ENCODE assay signal across 8 cellular contexts in the genomic region with DNA sequence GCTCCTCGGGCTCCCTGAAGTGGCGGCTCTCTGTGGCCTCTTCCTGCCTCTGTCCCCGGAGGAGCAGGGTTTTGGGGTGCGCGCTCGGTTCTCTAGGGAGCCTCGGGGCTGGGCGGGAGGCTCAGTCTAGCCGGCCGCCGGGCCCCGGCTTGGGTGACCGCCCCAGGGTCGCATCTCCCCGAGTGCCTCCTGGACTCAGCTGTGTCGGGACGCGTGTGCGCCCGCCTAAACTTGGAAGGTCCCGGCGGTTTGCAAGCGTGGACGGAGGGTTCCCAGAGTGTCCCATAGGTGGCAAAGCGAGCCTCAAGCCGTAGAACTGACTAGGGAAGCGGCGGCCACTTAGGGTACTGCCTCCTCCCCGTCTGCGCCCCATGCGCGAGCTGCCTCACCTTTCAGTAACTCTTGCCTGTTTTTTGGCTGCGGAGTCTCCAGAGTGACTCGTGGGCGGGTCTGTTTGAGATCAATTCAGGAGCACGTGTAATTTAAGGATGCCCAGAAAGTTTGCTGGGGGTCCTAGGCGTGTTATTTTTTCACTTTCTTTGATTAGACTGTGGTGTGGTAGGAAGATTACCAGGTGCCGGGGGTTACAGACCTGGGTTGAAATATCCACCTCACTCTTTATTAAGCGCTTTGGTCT. TPM values are rescaled to one million over a fixed set of nuclear protein-coding genes. Genes with fewer than 3 reads are reported as not detected.
DNase-seq lines count a peak whose midpoint lies in the region; ATAC-seq and TF ChIP-seq lines count a peak whose summit lies in the region.

No MANE protein-coding gene starts in this region.

- TF ChIP-seq CTCF in AG10803 (conservative IDR thresholded peaks at IDR 0.05; ENCODE audit: low read length) (peak; percentile 61), lower leg skin (IDR thresholded peaks at IDR 0.05) (no peak)

- peak overlapping the region; percentile 96 for H3K4me3 ChIP-seq in AG10803 (ENCODE audit: low read length)
- peak overlapping the region; percentile 69 for H3K4me3 ChIP-seq in lower leg skin (ENCODE audit: low read depth, poor library complexity, severe bottlenecking)

- peak; percentile 37 for ATAC-seq in GM18870 (IDR thresholded peaks at IDR 0.05; ENCODE audit: unreplicated experiment)
- peak; percentile 61 for ATAC-seq in HG03135 (IDR thresholded peaks at IDR 0.05; ENCODE audit: unreplicated experiment)

- 1% methylated on average over 38 to 39 of the region's 39 CpGs for WGBS in lower leg skin, 2 donors

- intact Hi-C loops in lower leg skin (cut with DNase I; ENCODE audit: low total_unique reads) = no loop called here

- no peak for TF ChIP-seq POLR2A in lower leg skin (IDR thresholded peaks at IDR 0.05)

- DNase-seq in AG10803 (ENCODE audit: low read depth) (peak; percentile 73), NCI-H446 treated with DMSO at 0.1 percent for 48 hours (lab: John Stamatoyannopoulos, UW) (peak; percentile 28), dermis blood vessel endothelial cell (peak; percentile 89), lower leg skin (ENCODE audit: low spot score in 2 of 2) (peak; percentile 56 to 91)
- peak; percentile 60 for DNase-seq in activated CD4-positive, alpha-beta T cell treated with anti-CD3 and anti-CD28 coated beads, Interleukin-2, amount 50 U/mL, for 1 hour
- DNase-seq in stimulated activated CD4-positive, alpha-beta T cell treated with anti-CD3 and anti-CD28 coated beads, Interleukin-4, amount 100 ng/mL, for 48 hours (ENCODE audit: low read depth in 2 of 2) = peak; percentile 63 to 65

RNA-seq across cellular contexts. Expression of gene ACTL6A, which starts 0.7 kb away (rescaled TPM):
- total RNA-seq in dermis blood vessel endothelial cell (73.7 and 75.9 TPM in 2 replicates), lower leg skin (10 to 100 TPM; 34.1 to 67.3 (median 48.7) TPM)

RNA-seq across cellular contexts. Expression of gene MRPL47, which starts 41.0 kb away (rescaled TPM):
- total RNA-seq in dermis blood vessel endothelial cell = 30.1 and 36.1 TPM in 2 replicates
- total RNA-seq in lower leg skin = 10 to 100 TPM; 10.5 to 19.7 (median 15.7) TPM

RNA-seq across cellular contexts. Expression of gene NDUFB5, which starts 41.2 kb away (rescaled TPM):
- 92.3 and 152 TPM in 2 replicates for total RNA-seq in dermis blood vessel endothelial cell
- total RNA-seq in lower leg skin = 10 to 100 TPM; 61.1 to 92.5 (median 78.3) TPM

Comparison
In these comparisons a context has a peak if more than half of its experiments do, and no peak if none do; other contexts are left out.
1. Peak in every context shown above with its lines: DNase-seq, ATAC-seq and H3K4me3 ChIP-seq.
2. DNase-seq: peak in every context shown above with its lines; median percentile 89 in dermis blood vessel endothelial cell; 74 in lower leg skin; 73 in AG10803; 64 in stimulated activated CD4-positive, alpha-beta T cell treated with anti-CD3 and anti-CD28 coated beads, Interleukin-4, amount 100 ng/mL, for 48 hours; 60 in activated CD4-positive, alpha-beta T cell treated with anti-CD3 and anti-CD28 coated beads, Interleukin-2, amount 50 U/mL, for 1 hour; 28 in NCI-H446 treated with DMSO at 0.1 percent for 48 hours.